In the genomic region with DNA sequence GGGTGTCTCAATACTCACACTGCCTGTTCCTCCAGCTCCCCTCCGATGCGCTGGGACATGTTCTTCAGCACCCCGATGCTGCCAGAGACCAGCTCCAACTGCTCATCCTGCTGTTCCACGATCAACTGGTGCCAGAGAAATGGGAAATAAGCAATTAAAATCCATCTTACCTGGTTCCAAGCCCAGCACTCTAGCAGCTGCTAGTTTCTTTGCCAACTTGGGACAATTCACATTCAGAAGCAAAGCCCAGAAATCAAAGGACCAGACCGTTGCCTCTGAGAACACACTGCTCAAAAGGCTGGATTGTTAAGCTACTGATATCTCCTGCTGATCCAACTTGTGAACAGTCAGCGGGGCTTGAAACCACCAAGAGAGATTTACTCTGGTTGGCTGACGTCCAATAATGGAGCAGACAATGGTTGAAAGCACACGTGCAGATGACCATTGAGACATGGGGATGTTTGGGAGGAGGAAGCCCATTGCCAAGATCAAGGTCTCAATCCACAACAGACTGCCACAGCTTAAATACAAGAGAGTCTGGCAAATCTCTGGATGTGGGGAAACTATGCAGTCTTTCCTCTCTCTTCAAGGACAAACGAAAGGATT, we compare ENCODE assay signal across 14 cellular contexts. TPM values are rescaled to one million over a fixed set of nuclear protein-coding genes. Genes with fewer than 3 reads are reported as not detected.
DNase-seq lines count a peak whose midpoint lies in the region; ATAC-seq, FAIRE-seq and TF ChIP-seq lines count a peak whose summit lies in the region.
"Had no signal": no experiment of that assay in that cellular context is flagged by ENCODE, and none has a peak within 500 bp of the region (broad histone marks: within the 10 kb centered on the region; RNA-seq: fewer than 3 reads in every experiment).

No MANE protein-coding gene starts in this region.

- H3K27me3 ChIP-seq in HAP-1 (ENCODE audit: low read depth) (no peaks in the 10 kb centered on the region), K562 (ENCODE audit: control insufficient read depth in 2 of 2, insufficient read depth in 2 of 2, low read length in 2 of 2) (no peaks in the 10 kb centered on the region)
- H3K27me3 ChIP-seq: sigmoid colon had no signal

- no peak overlapping the region for H3K27ac ChIP-seq in K562 (ENCODE audit: extremely low read depth, low read depth, low read length)
- H3K27ac ChIP-seq: sigmoid colon had no signal

- TF ChIP-seq RAD21 in K562 (CRISPR knock-in tag; conservative IDR thresholded peaks at IDR 0.05 in 1 of 2, IDR thresholded peaks at IDR 0.05 in 1 of 2): no peak

- 66% methylated on average over 9 of the region's 9 CpGs for WGBS in K562 (ENCODE audit: insufficient coverage, low coverage, missing lambda C conversion rate)

- no TSS peak for BruUV-seq in K562 (replicated peaks; lab: Mats Ljungman, UMichigan)

- H3K9me3 ChIP-seq in HAP-1: no peaks in the 10 kb centered on the region
- no peaks in the 10 kb centered on the region for H3K9me3 ChIP-seq in K562 (replicated peaks; ENCODE audit: control insufficient read depth, insufficient read depth, low read depth, low read length)
- H3K9me3 ChIP-seq: sigmoid colon had no signal

- H3K36me3 ChIP-seq in HAP-1 (replicated peaks) (peaks cover 57% of the 10 kb centered on the region), K562 (ENCODE audit: control insufficient read depth, insufficient read depth, low read length) (peaks cover 85% of the 10 kb centered on the region)

- intact Hi-C loops in K562 (cut with micrococcal nuclease): no loop called here

- H3K4me1 ChIP-seq in HAP-1 (no peaks in the 10 kb centered on the region; the same call in 1 of the 2 replicates), K562 (replicated peaks in 1 of 2; ENCODE audit: control insufficient read depth in 2 of 2, insufficient read depth in 2 of 2, low read length in 2 of 2) (no peaks in the 10 kb centered on the region)
- H3K4me1 ChIP-seq: sigmoid colon had no signal

- POLR2A ChIA-PET in K562 (lab: Yijun Ruan, JAX): interaction anchor here (0.7 kb wide), 1 partner anchor 154 kb away, joined by 4 read pairs; no protein-coding TSS in a partner anchor

- peak overlapping the region in 1 of 2 experiments; percentile 43; a peak in 1 of 4 replicates for H3K9ac ChIP-seq in K562 (ENCODE audit: insufficient read depth in 1 of 2, low read depth in 2 of 2, low read length in 2 of 2)

- TF ChIP-seq POLR2A in K562 (conservative IDR thresholded peaks at IDR 0.05) (no peak), GM18505 (IDR thresholded peaks at IDR 0.05; ENCODE audit: borderline replicate concordance, extremely low read depth, insufficient read depth, insufficient read length) (no peak)

- peak; percentile 38 to 48 for DNase-seq in HAP-1 (ENCODE audit: low spot score in 2 of 2)
- DNase-seq in NCI-H2081 (lab: John Stamatoyannopoulos, UW): peak; percentile 64 to 93
- peak in 1 of 4 experiments; percentile 23 for DNase-seq in K562 (ENCODE audit: extremely low read depth in 1 of 4, low spot score in 3 of 4)
- peak; percentile 35 for DNase-seq in myocyte (ENCODE audit: low read depth)
- no peak for DNase-seq in activated gamma-delta T cell (lab: John Stamatoyannopoulos, UW)
- no peak for DNase-seq in SHP77 (lab: John Stamatoyannopoulos, UW)
- DNase-seq: activated CD8-positive, alpha-beta memory T cell treated with anti-CD3 and anti-CD28 coated beads, Interleukin-2, amount 10 ng/mL, durations not matched to agents 7 days and 5 days; islet precursor cell; naive thymus-derived CD4-positive, alpha-beta T cell; NCI-H1048; sigmoid colon; T1000 had no signal

- no peak for ATAC-seq in K562
- no peak for ATAC-seq in GM18505 (IDR thresholded peaks at IDR 0.05; ENCODE audit: unreplicated experiment)
- no peak for ATAC-seq in GM21526 (IDR thresholded peaks at IDR 0.05; ENCODE audit: low FRiP score, unreplicated experiment)
- ATAC-seq: activated CD8-positive, alpha-beta memory T cell treated with anti-CD3 and anti-CD28 coated beads, Interleukin-2, amount 10 ng/mL, durations not matched to agents 7 days and 5 days; naive thymus-derived CD4-positive, alpha-beta T cell had no signal

- no peak for TF ChIP-seq CTCF in K562 (IDR thresholded peaks at IDR 0.05 in 2 of 3, conservative IDR thresholded peaks at IDR 0.05 in 1 of 3; ENCODE audit: insufficient read depth in 2 of 3, low read depth in 1 of 3, low read length in 3 of 3)

- no peak overlapping the region for H2AFZ ChIP-seq in K562 (ENCODE audit: low read depth, low read length)

- H3K4me2 ChIP-seq in K562 (ENCODE audit: insufficient read depth, low read length): no peak overlapping the region

- in situ Hi-C loops in HAP-1 (cut with MboI; ENCODE audit: low sequenced_read_pairs) (no loop called here), K562 (cut with MboI) (no loop called here)

- no peak for FAIRE-seq in K562 (lab: Jason Lieb, UNC)

- no peak for TF ChIP-seq EP300 in K562 (IDR thresholded peaks at IDR 0.05; ENCODE audit: low read length)

- H3K4me3 ChIP-seq in HAP-1: no peak overlapping the region
- H3K4me3 ChIP-seq in K562: no peak overlapping the region
- H3K4me3 ChIP-seq: sigmoid colon had no signal

- H4K20me1 ChIP-seq in K562 (replicated peaks; ENCODE audit: control insufficient read depth, insufficient read depth, low read length): 0 out of 2 replicates have a peak, but pooled peaks cover 4% of the 10 kb centered on the region

- CTCF ChIA-PET in K562 (lab: Yijun Ruan, JAX; ENCODE audit: low intra/inter-chr PET ratio): no interaction called here

- H3K79me2 ChIP-seq in K562 (ENCODE audit: control insufficient read depth, insufficient read depth, low read length): no peaks in the 10 kb centered on the region

- H3K9me1 ChIP-seq in K562 (ENCODE audit: control insufficient read depth, insufficient read depth, low read length): no peaks in the 10 kb centered on the region

TF ChIP-seq in K562, 482 proteins besides CTCF, POLR2A, EP300 and RAD21 (continues in another document):
- no peak for TF ChIP-seq POLR3G (IDR thresholded peaks at IDR 0.05; ENCODE audit: extremely low read depth, insufficient read length, insufficient replicate concordance)
- TF ChIP-seq RBM15 (IDR thresholded peaks at IDR 0.05; ENCODE audit: insufficient read depth, low read length): no peak
- TF ChIP-seq, protein P1, sequence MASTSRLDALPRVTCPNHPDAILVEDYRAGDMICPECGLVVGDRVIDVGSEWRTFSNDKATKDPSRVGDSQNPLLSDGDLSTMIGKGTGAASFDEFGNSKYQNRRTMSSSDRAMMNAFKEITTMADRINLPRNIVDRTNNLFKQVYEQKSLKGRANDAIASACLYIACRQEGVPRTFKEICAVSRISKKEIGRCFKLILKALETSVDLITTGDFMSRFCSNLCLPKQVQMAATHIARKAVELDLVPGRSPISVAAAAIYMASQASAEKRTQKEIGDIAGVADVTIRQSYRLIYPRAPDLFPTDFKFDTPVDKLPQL (IDR thresholded peaks at IDR 0.05; ENCODE audit: extremely low read depth, insufficient read length): no peak
- TF ChIP-seq NFIC (IDR thresholded peaks at IDR 0.05): peak; percentile 46
- TF ChIP-seq BHLHE40 (IDR thresholded peaks at IDR 0.05; ENCODE audit: low read length): 0 out of 2 replicates have a peak, but pooled peaks have one; percentile 28
- TF ChIP-seq HNRNPUL1 (IDR thresholded peaks at IDR 0.05; ENCODE audit: low read length): no peak

RNA-seq across cellular contexts. Expression of a gene that starts 34.3 kb away (rescaled TPM):
- 27.8 and 49.3 TPM in 2 replicates for total RNA-seq in K562 (2011; cell fraction: chromatin; rRNA removed; ENCODE audit: low replicate concordance)
- total RNA-seq in K562 (2011; cell fraction: nucleolus; rRNA removed): 14.2 and 15.1 TPM in 2 replicates
- total RNA-seq in K562 (2011; cell fraction: nucleoplasm; rRNA removed): 33.1 and 59.3 TPM in 2 replicates
- total RNA-seq in K562 (2014; rRNA removed) (13.5 and 14.7 TPM in 2 replicates), K562 (2014; rRNA removed; fragmentation: Illumina TruSeq; extraction: Trizol) (14.2 and 14.7 TPM in 2 replicates), K562 (2015; rRNA removed; fragmentation: Illumina TruSeq; extraction: Trizol) (11.5 and 12.9 TPM in 2 replicates), K562 (2021) (11.9 and 13.0 TPM in 2 replicates), myocyte (9.5 and 11.2 TPM in 2 replicates)
- polyA plus RNA-seq in K562 (2011; rRNA removed) (11.4 and 16.2 TPM in 2 replicates), K562 (2014; fragmentation: Illumina TruSeq; extraction: Trizol) (10.5 and 10.8 TPM in 2 replicates), K562 (2014; fragmentation: Nextera tagmentation; extraction: Ambion mirVana) (1 to 10 TPM; 2.5 to 2.8 TPM), K562 (2014; rRNA removed) (12.1 and 12.3 TPM in 2 replicates)
- 7.9 and 8.7 TPM in 2 replicates for polyA plus RNA-seq in K562 (2011; cell fraction: cytosol; rRNA removed)
- polyA plus RNA-seq in K562 (2011; cell fraction: nucleus; rRNA removed): 11.6 and 12.0 TPM in 2 replicates
- 7.4 and 9.2 TPM in 2 replicates for polyA plus RNA-seq in K562 (2012)
- 21.1 and 24.9 TPM in 2 replicates for polyA minus RNA-seq in K562 (2011; rRNA and poly(A)+ RNA removed)
- 6.6 and 8.4 TPM in 2 replicates for polyA minus RNA-seq in K562 (2011; cell fraction: cytosol; rRNA and poly(A)+ RNA removed)
- 12.9 and 19.1 TPM in 2 replicates for polyA minus RNA-seq in K562 (2011; cell fraction: nucleus; rRNA and poly(A)+ RNA removed)
- 12.9 TPM for polyA plus RNA-seq in myocyte (2012)

RNA-seq across cellular contexts. Expression of a gene that starts 45.5 kb away (rescaled TPM):
- total RNA-seq in K562 (2011; cell fraction: chromatin; rRNA removed; ENCODE audit: low replicate concordance): 22.3 and 22.5 TPM in 2 replicates
- 18.4 and 20.3 TPM in 2 replicates for total RNA-seq in K562 (2011; cell fraction: nucleolus; rRNA removed)
- 21.1 and 25.2 TPM in 2 replicates for total RNA-seq in K562 (2011; cell fraction: nucleoplasm; rRNA removed)
- 8.7 and 9.7 TPM in 2 replicates for total RNA-seq in K562 (2014; rRNA removed)
- 13.6 and 17.0 TPM in 2 replicates for total RNA-seq in K562 (2014; rRNA removed; fragmentation: Illumina TruSeq; extraction: Trizol)
- total RNA-seq in K562 (2015; rRNA removed; fragmentation: Illumina TruSeq; extraction: Trizol): 14.1 and 17.1 TPM in 2 replicates
- 9.7 and 10.4 TPM in 2 replicates for total RNA-seq in K562 (2021)
- 13.1 and 21.7 TPM in 2 replicates for polyA plus RNA-seq in K562 (2011; rRNA removed)
- 10.9 and 14.9 TPM in 2 replicates for polyA plus RNA-seq in K562 (2011; cell fraction: cytosol; rRNA removed)
- polyA plus RNA-seq in K562 (2011; cell fraction: nucleus; rRNA removed): 6.1 and 10.3 TPM in 2 replicates
- 12.3 and 24.7 TPM in 2 replicates for polyA plus RNA-seq in K562 (2012)
- polyA plus RNA-seq in K562 (2014; fragmentation: Illumina TruSeq; extraction: Trizol): 16.9 and 18.5 TPM in 2 replicates
- polyA plus RNA-seq in K562 (2014; fragmentation: Nextera tagmentation; extraction: Ambion mirVana): 10 to 100 TPM; 15.6 to 19.8 TPM
- polyA plus RNA-seq in K562 (2014; rRNA removed): 11.3 and 11.9 TPM in 2 replicates
- polyA minus RNA-seq in K562 (2011; rRNA and poly(A)+ RNA removed): 9.1 and 12.0 TPM in 2 replicates
- polyA minus RNA-seq in K562 (2011; cell fraction: cytosol; rRNA and poly(A)+ RNA removed): 2.0 and 7.4 TPM in 2 replicates
- polyA minus RNA-seq in K562 (2011; cell fraction: nucleus; rRNA and poly(A)+ RNA removed): 6.5 and 6.6 TPM in 2 replicates
- 10.4 and 11.8 TPM in 2 replicates for total RNA-seq in myocyte
- 24.8 TPM for polyA plus RNA-seq in myocyte (2012)

Comparison
In these comparisons a context has a peak if more than half of its experiments do, and no peak if none do; other contexts are left out.
1. DNase-seq: peak in HAP-1 (2 of 2), NCI-H2081 (2 of 2) and myocyte (single experiment); none in activated gamma-delta T cell (single experiment) and SHP77 (0 of 2).